6 cellular contexts compared by ENCODE assay signal in genomic region chr3:25237602-25238001, GRCh38.
"Had no signal": no experiment of that assay in that cellular context is flagged by ENCODE, and none has a peak within 500 bp of the region (broad histone marks: within the 10 kb centered on the region; RNA-seq: fewer than 3 reads in every experiment).

No MANE protein-coding gene starts in this region.

- DNase-seq: GDM1, GF-D8 had no signal

- FAIRE-seq: GM12891, GM12892, GM18507, GM19239 had no signal
